ENCODE assay signal across 38 cellular contexts in genomic region chr14:57610631-57611030, GRCh38.
"Had no signal": no experiment of that assay in that cellular context is flagged by ENCODE, and none has a peak within 500 bp of the region (broad histone marks: within the 10 kb centered on the region; RNA-seq: fewer than 3 reads in every experiment).

No MANE protein-coding gene starts in this region.

- H3K4me3 ChIP-seq: MG63, PC-9 had no signal

- ATAC-seq: activated CD8-positive, alpha-beta memory T cell treated with anti-CD3 and anti-CD28 coated beads, Interleukin-2, amount 10 ng/mL, durations not matched to agents 7 days and 5 days; activated T-cell treated with anti-CD3 and anti-CD28 coated beads, Interleukin-2, amount 50 U/mL, for 72 hours; activated T-helper 17 cell treated with anti-CD3 and anti-CD28 coated beads, Interleukin-2, amount 50 U/mL, for 72 hours; Right ventricle myocardium inferior; SK-N-SH treated with all-trans-retinoic acid at 6 μM for 48 hours; T-cell; T-helper 17 cell had no signal

- FAIRE-seq: colon, RCC 7860 had no signal

- DNase-seq: activated B cell treated with CpG ODN at 0.5 μM for 24 hours; activated CD4-positive, alpha-beta memory T cell treated with anti-CD3 and anti-CD28 coated beads, Interleukin-2, amount 10 ng/mL, durations not matched to agents 7 days and 5 days; activated CD4-positive, alpha-beta T cell treated with anti-CD3 and anti-CD28 coated beads for 4 hours; activated CD4-positive, CD25-positive, alpha-beta regulatory T cell treated with anti-CD3 and anti-CD28 coated beads, Interleukin-2, amount 50 U/mL, for 72 hours; activated CD8-positive, alpha-beta memory T cell treated with anti-CD3 and anti-CD28 coated beads for 24 hours; activated CD8-positive, alpha-beta memory T cell treated with anti-CD3 and anti-CD28 coated beads, Interleukin-2, amount 10 ng/mL, durations not matched to agents 7 days and 5 days; activated effector memory CD4-positive, alpha-beta T cell treated with anti-CD3 and anti-CD28 coated beads, Interleukin-2, amount 50 U/mL, for 16 hours; activated naive CD4-positive, alpha-beta T cell; activated naive CD4-positive, alpha-beta T cell treated with anti-CD3 and anti-CD28 coated beads, Interleukin-2, amount 50 U/mL, for 16 hours; activated naive CD8-positive, alpha-beta T cell treated with anti-CD3 and anti-CD28 coated beads for 36 hours; activated T-cell treated with anti-CD3 and anti-CD28 coated beads, Interleukin-2, amount 50 U/mL, for 1 hour; activated T-cell treated with anti-CD3 and anti-CD28 coated beads, Interleukin-2, amount 50 U/mL, for 72 hours; amniotic stem cell; aorta; brain microvascular endothelial cell; central memory CD4-positive, alpha-beta T cell; Karpas-422; MG63; NCI-H1048; NCI-H1105 treated with DMSO at 0.1 percent for 48 hours; NCI-H1436; NCI-H1694; NCI-H1930; NCI-H2081 treated with DMSO at 0.1 percent for 48 hours; NCI-H2227 treated with DMSO at 0.1 percent for 48 hours; NCI-H446; NCI-H526; NCI-H748 treated with DMSO at 0.1 percent for 48 hours; PC-9; SIG-M5; T-cell; T-helper 17 cell; T-helper 9 cell had no signal
